In genomic region chr1:53642607-53643006, GRCh38 we compare ENCODE assay signal across 17 cellular contexts.
DNase-seq lines count a peak whose midpoint lies in the region; ATAC-seq and TF ChIP-seq lines count a peak whose summit lies in the region.
"Had no signal": no experiment of that assay in that cellular context is flagged by ENCODE, and none has a peak within 500 bp of the region (broad histone marks: within the 10 kb centered on the region; RNA-seq: fewer than 3 reads in every experiment).

No MANE protein-coding gene starts in this region.

- DNase-seq in activated CD8-positive, alpha-beta memory T cell treated with anti-CD3 and anti-CD28 coated beads, Interleukin-2, amount 50 U/mL, for 4 hours = peak; percentile 2
- DNase-seq in activated CD8-positive, alpha-beta memory T cell treated with anti-CD3 and anti-CD28 coated beads, Interleukin-2, amount 10 ng/mL, durations not matched to agents 7 days and 5 days = no peak
- DNase-seq in WTC11 (ENCODE audit: low spot score) = peak; percentile 4
- DNase-seq in spleen = peak; percentile 55
- no peak for DNase-seq in anterior cingulate cortex (lab: John Stamatoyannopoulos, UW)
- no peak for DNase-seq in NCI-H1092 (lab: John Stamatoyannopoulos, UW)
- DNase-seq: 8988T, GOT3, KBM-7, NCI-H1092 treated with DMSO at 0.1 percent for 48 hours, NCI-H187, NCI-H2171 treated with DMSO at 0.1 percent for 48 hours, NCI-H82 had no signal

- H3K27me3 Mint-ChIP-seq in activated CD8-positive, alpha-beta memory T cell treated with anti-CD3 and anti-CD28 coated beads, Interleukin-2, amount 10 ng/mL, durations not matched to agents 7 days and 5 days = peaks cover 10% of the 10 kb centered on the region
- H3K27me3 Mint-ChIP-seq in WTC11 (ENCODE audit: low read depth) (no peaks in the 10 kb centered on the region; the same call in 1 of the 2 replicates), nephron (ENCODE audit: low read depth) (peaks cover 7% of the 10 kb centered on the region)
- peaks cover 21% of the 10 kb centered on the region for H3K27me3 Mint-ChIP-seq in stimulated activated memory B cell treated with anti-CD40 and anti-IgM and Interleukin-4, amounts not matched to agents 10 μg/mL and 1 μg/mL and 100 μg/mL, for 72 hours

- CTCF ChIA-PET in activated CD8-positive, alpha-beta memory T cell treated with anti-CD3 and anti-CD28 coated beads, Interleukin-2, amount 10 ng/mL, durations not matched to agents 7 days and 5 days (lab: Charles Lee) = no interaction called here
- CTCF ChIA-PET in WTC11 (lab: Charles Lee) = interaction anchor here (0.9 to 1.0 kb wide), 2 partner anchors 11 to 157 kb away, joined by 3 to 4 read pairs; no protein-coding TSS in a partner anchor

- no peaks in the 10 kb centered on the region for H3K36me3 ChIP-seq in spleen
- H3K36me3 ChIP-seq: BLaER1 had no signal

- WGBS in spleen, 5 donors = 76 to 95% (median 84%) methylated on average over 4 to 6 of the region's 6 CpGs

- POLR2A ChIA-PET in WTC11 (lab: Charles Lee) = no interaction called here

- H3K9me3 ChIP-seq in spleen = no peaks in the 10 kb centered on the region
- H3K9me3 ChIP-seq: BLaER1 had no signal

- H3K27me3 ChIP-seq in spleen (replicated peaks in 1 of 7) = peaks cover 0 to 6% (median 0%) of the 10 kb centered on the region in 7 donors
- H3K27me3 ChIP-seq: BLaER1 had no signal

- no peak overlapping the region for H3K4me3 Mint-ChIP-seq in activated CD8-positive, alpha-beta memory T cell treated with anti-CD3 and anti-CD28 coated beads, Interleukin-2, amount 10 ng/mL, durations not matched to agents 7 days and 5 days
- H3K4me3 Mint-ChIP-seq in WTC11 (no peak overlapping the region), nephron (peak overlapping the region in 1 of 3 experiments; percentile 24)
- H3K4me3 Mint-ChIP-seq in stimulated activated memory B cell treated with anti-CD40 and anti-IgM and Interleukin-4, amounts not matched to agents 10 μg/mL and 1 μg/mL and 100 μg/mL, for 72 hours = no peak overlapping the region

- H3K4me1 Mint-ChIP-seq in activated CD8-positive, alpha-beta memory T cell treated with anti-CD3 and anti-CD28 coated beads, Interleukin-2, amount 10 ng/mL, durations not matched to agents 7 days and 5 days = no peaks in the 10 kb centered on the region
- H3K4me1 Mint-ChIP-seq in WTC11 (peaks cover 12% of the 10 kb centered on the region; the same call in 1 of the 2 replicates), nephron (peaks cover 10% of the 10 kb centered on the region)
- no peaks in the 10 kb centered on the region for H3K4me1 Mint-ChIP-seq in stimulated activated memory B cell treated with anti-CD40 and anti-IgM and Interleukin-4, amounts not matched to agents 10 μg/mL and 1 μg/mL and 100 μg/mL, for 72 hours

- TF ChIP-seq CTCF in WTC11 (IDR thresholded peaks at IDR 0.05) (no peak), nephron (IDR thresholded peaks at IDR 0.05; ENCODE audit: unreplicated experiment in 3 of 3) (no peak), spleen (IDR thresholded peaks at IDR 0.05 in 8 of 11, conservative IDR thresholded peaks at IDR 0.05 in 3 of 11) (no peak)

- H3K4me1 ChIP-seq in spleen = no peaks in the 10 kb centered on the region

- H3K27ac Mint-ChIP-seq in activated CD8-positive, alpha-beta memory T cell treated with anti-CD3 and anti-CD28 coated beads, Interleukin-2, amount 10 ng/mL, durations not matched to agents 7 days and 5 days = no peak overlapping the region
- H3K27ac Mint-ChIP-seq in WTC11 (no peak overlapping the region), nephron (peak overlapping the region in 2 of 3 experiments; percentile 54 to 88)
- H3K27ac Mint-ChIP-seq in stimulated activated memory B cell treated with anti-CD40 and anti-IgM and Interleukin-4, amounts not matched to agents 10 μg/mL and 1 μg/mL and 100 μg/mL, for 72 hours = no peak overlapping the region

- no peaks in the 10 kb centered on the region for H3K9me3 Mint-ChIP-seq in activated CD8-positive, alpha-beta memory T cell treated with anti-CD3 and anti-CD28 coated beads, Interleukin-2, amount 10 ng/mL, durations not matched to agents 7 days and 5 days (ENCODE audit: low read depth)
- H3K9me3 Mint-ChIP-seq in WTC11 (no peaks in the 10 kb centered on the region), nephron (no peaks in the 10 kb centered on the region)
- H3K9me3 Mint-ChIP-seq in stimulated activated memory B cell treated with anti-CD40 and anti-IgM and Interleukin-4, amounts not matched to agents 10 μg/mL and 1 μg/mL and 100 μg/mL, for 72 hours = no peaks in the 10 kb centered on the region

- no peak overlapping the region for H3K27ac ChIP-seq in spleen
- H3K27ac ChIP-seq: BLaER1, HL-60 had no signal

- no peak for TF ChIP-seq POLR2A in spleen (IDR thresholded peaks at IDR 0.05)

- no peak for ATAC-seq in activated CD8-positive, alpha-beta memory T cell treated with anti-CD3 and anti-CD28 coated beads, Interleukin-2, amount 10 ng/mL, durations not matched to agents 7 days and 5 days
- ATAC-seq in WTC11 = no peak
- no peak for ATAC-seq in stimulated activated memory B cell treated with anti-CD40 and anti-IgM and Interleukin-4, amounts not matched to agents 10 μg/mL and 1 μg/mL and 100 μg/mL, for 72 hours

- intact Hi-C loops in spleen (cut with DNase I; ENCODE audit: low total_unique reads) = no loop called here

- H3K36me3 Mint-ChIP-seq in activated CD8-positive, alpha-beta memory T cell treated with anti-CD3 and anti-CD28 coated beads, Interleukin-2, amount 10 ng/mL, durations not matched to agents 7 days and 5 days = no peaks in the 10 kb centered on the region
- H3K36me3 Mint-ChIP-seq in WTC11 (no peaks in the 10 kb centered on the region), nephron (ENCODE audit: low read depth) (no peaks in the 10 kb centered on the region)
- H3K36me3 Mint-ChIP-seq in stimulated activated memory B cell treated with anti-CD40 and anti-IgM and Interleukin-4, amounts not matched to agents 10 μg/mL and 1 μg/mL and 100 μg/mL, for 72 hours = no peaks in the 10 kb centered on the region

- H3K4me3 ChIP-seq in spleen = no peak overlapping the region
- H3K4me3 ChIP-seq: BLaER1 had no signal

TF ChIP-seq in WTC11, 78 proteins besides CTCF, POLR2A, EP300 and RAD21:
- TF ChIP-seq USF2 (CRISPR knock-in tag; IDR thresholded peaks at IDR 0.05) (no peak), ZNF219 (CRISPR knock-in tag; IDR thresholded peaks at IDR 0.05; ENCODE audit: borderline replicate concordance) (no peak), SMAD4 (CRISPR knock-in tag; IDR thresholded peaks at IDR 0.05) (no peak), ZNF425 (CRISPR knock-in tag; conservative IDR thresholded peaks at IDR 0.05) (no peak), PREB (CRISPR knock-in tag; IDR thresholded peaks at IDR 0.05; ENCODE audit: borderline replicate concordance) (no peak), ZMAT4 (CRISPR knock-in tag; IDR thresholded peaks at IDR 0.05) (no peak), IRF2 (CRISPR knock-in tag; IDR thresholded peaks at IDR 0.05; ENCODE audit: borderline replicate concordance, low read depth) (no peak), MYBL2 (CRISPR knock-in tag; IDR thresholded peaks at IDR 0.05) (no peak), TCF7 (CRISPR knock-in tag; IDR thresholded peaks at IDR 0.05; ENCODE audit: low read depth) (no peak), MXD4 (CRISPR knock-in tag; IDR thresholded peaks at IDR 0.05; ENCODE audit: borderline replicate concordance) (no peak), SMAD3 (CRISPR knock-in tag; IDR thresholded peaks at IDR 0.05; ENCODE audit: borderline replicate concordance) (no peak)

Comparison
In these comparisons a context has a peak if more than half of its experiments do, and no peak if none do; other contexts are left out.
1. DNase-seq: peak in activated CD8-positive, alpha-beta memory T cell treated with anti-CD3 and anti-CD28 coated beads, Interleukin-2, amount 50 U/mL, for 4 hours (single experiment), WTC11 (single experiment) and spleen (single experiment); none in activated CD8-positive, alpha-beta memory T cell treated with anti-CD3 and anti-CD28 coated beads, Interleukin-2, amount 10 ng/mL, durations not matched to agents 7 days and 5 days (single experiment), anterior cingulate cortex (0 of 58) and NCI-H1092 (single experiment).
2. H3K27ac Mint-ChIP-seq: peak in nephron (2 of 3); none in activated CD8-positive, alpha-beta memory T cell treated with anti-CD3 and anti-CD28 coated beads, Interleukin-2, amount 10 ng/mL, durations not matched to agents 7 days and 5 days (single experiment), WTC11 (single experiment) and stimulated activated memory B cell treated with anti-CD40 and anti-IgM and Interleukin-4, amounts not matched to agents 10 μg/mL and 1 μg/mL and 100 μg/mL, for 72 hours (single experiment).